ENCODE assay signal across 8 cellular contexts in genomic region chr22:42091446-42091764, GRCh38. TPM values are rescaled to one million over a fixed set of nuclear protein-coding genes. Genes with fewer than 3 reads are reported as not detected.
DNase-seq lines count a peak whose midpoint lies in the region; ATAC-seq and TF ChIP-seq lines count a peak whose summit lies in the region.

No MANE protein-coding gene starts in this region.

- H3K4me1 ChIP-seq in left ventricle myocardium inferior (peaks cover 51% of the 10 kb centered on the region), mesodermal cell (ENCODE audit: control insufficient read depth, insufficient read depth, low read length, poor library complexity, severe bottlenecking) (no peaks in the 10 kb centered on the region)

- intact Hi-C loops in left ventricle myocardium inferior (cut with micrococcal nuclease) (loop anchor here (10.0 kb wide), 1 partner anchor 343 kb away; the partner anchor contains the start of gene NFAM1), left cardiac atrium (cut with DNase I) (loop anchor here in 1 of 2 donors (10.0 kb wide), 1 partner anchor 343 kb away; the partner anchor contains the start of gene NFAM1)

- TF ChIP-seq CTCF in left ventricle myocardium inferior (IDR thresholded peaks at IDR 0.05; ENCODE audit: borderline replicate concordance) (no peak), brain microvascular endothelial cell (IDR thresholded peaks at IDR 0.05; ENCODE audit: low read depth, low read length, missing control alignments) (no peak)

- DNase-seq in left ventricle myocardium inferior (no peak), left cardiac atrium (no peak), brain microvascular endothelial cell (no peak), RKO (ENCODE audit: low spot score) (no peak), NCI-H1694 treated with DMSO at 0.1 percent for 48 hours (lab: John Stamatoyannopoulos, UW) (no peak)

- H3K27ac ChIP-seq in left ventricle myocardium inferior (replicated peaks) (peak overlapping the region; percentile 98), brain microvascular endothelial cell (no peak overlapping the region), mesodermal cell (ENCODE audit: low read depth, low read length, severe bottlenecking) (peak overlapping the region; percentile 79)

- in situ Hi-C loops in brain microvascular endothelial cell (cut with HindIII; ENCODE audit: low pct_ligation_motif_present, low sequenced_read_pairs), result no loop called here

- WGBS in mesodermal cell (ENCODE audit: insufficient coverage in 2 of 2), 2 experiments, result 28 to 33% methylated on average over 4 to 6 of the region's 7 CpGs

- ATAC-seq in left cardiac atrium (no peak), GM19397 (IDR thresholded peaks at IDR 0.05; ENCODE audit: unreplicated experiment) (no peak), HG02870 (IDR thresholded peaks at IDR 0.05; ENCODE audit: unreplicated experiment) (no peak)

- H3K27me3 ChIP-seq in left ventricle myocardium inferior (ENCODE audit: low read depth) (no peaks in the 10 kb centered on the region), brain microvascular endothelial cell (replicated peaks) (no peaks in the 10 kb centered on the region)

- peak overlapping the region; percentile 88 for H3K4me3 ChIP-seq in left ventricle myocardium inferior
- H3K4me3 ChIP-seq in brain microvascular endothelial cell (ENCODE audit: low read depth, low read length), result peak overlapping the region; percentile 94
- H3K4me3 ChIP-seq in mesodermal cell (ENCODE audit: extremely low read depth, insufficient read depth, low read length, poor library complexity, severe bottlenecking), result peak overlapping the region; percentile 90

- H3K9me3 ChIP-seq in left ventricle myocardium inferior (replicated peaks), result no peaks in the 10 kb centered on the region
- H3K9me3 ChIP-seq in mesodermal cell (ENCODE audit: control insufficient read depth, low read length), result peaks cover 13% of the 10 kb centered on the region

- H3K36me3 ChIP-seq in left ventricle myocardium inferior (peaks cover 14% of the 10 kb centered on the region), brain microvascular endothelial cell (replicated peaks) (peaks cover 5% of the 10 kb centered on the region), mesodermal cell (ENCODE audit: control insufficient read depth, insufficient read depth, low read length) (peaks cover 24% of the 10 kb centered on the region)

RNA-seq across cellular contexts. Expression of gene NDUFA6, which starts 0.8 kb away (rescaled TPM):
- total RNA-seq in left ventricle myocardium inferior (270 TPM), left cardiac atrium (100 to 1,000 TPM; 224 to 247 TPM)
- polyA plus RNA-seq in mesodermal cell (2013, experiment 1 of 2), result 99.6 TPM
- 96.8 TPM for polyA plus RNA-seq in mesodermal cell (2013, experiment 2 of 2)

RNA-seq across cellular contexts. Expression of gene SMDT1, which starts 11.9 kb away (rescaled TPM):
- 153 TPM for total RNA-seq in left ventricle myocardium inferior
- 100 to 1,000 TPM; 119 to 151 TPM for total RNA-seq in left cardiac atrium
- polyA plus RNA-seq in mesodermal cell (2013, experiment 1 of 2), result 63.3 TPM
- polyA plus RNA-seq in mesodermal cell (2013, experiment 2 of 2), result 47.4 TPM

RNA-seq across cellular contexts. Expression of gene PHETA2, which starts 17.4 kb away (rescaled TPM):
- total RNA-seq in left ventricle myocardium inferior (3.4 TPM), left cardiac atrium (10 to 100 TPM in 1 of 2 donors, 1 to 10 TPM in 1; 8.7 to 11.3 TPM)
- polyA plus RNA-seq in mesodermal cell (2013, experiment 1 of 2), result 2.9 TPM
- 1.9 TPM for polyA plus RNA-seq in mesodermal cell (2013, experiment 2 of 2)

RNA-seq across cellular contexts. Expression of gene NAGA, which starts 20.8 kb away (rescaled TPM):
- 11.7 TPM for total RNA-seq in left ventricle myocardium inferior
- 10 to 100 TPM; 16.7 to 21.1 TPM for total RNA-seq in left cardiac atrium
- 28.3 TPM for polyA plus RNA-seq in mesodermal cell (2013, experiment 1 of 2)
- 25.8 TPM for polyA plus RNA-seq in mesodermal cell (2013, experiment 2 of 2)

RNA-seq across cellular contexts. Expression of gene CYP2D6, which starts 39.2 kb away (rescaled TPM):
- total RNA-seq in left ventricle myocardium inferior (0.16 TPM), left cardiac atrium (under 1 TPM; 0.31 to 0.59 TPM)
- 1.00 TPM for polyA plus RNA-seq in mesodermal cell (2013, experiment 1 of 2)
- polyA plus RNA-seq in mesodermal cell (2013, experiment 2 of 2), result 0.76 TPM
